Comparison of ENCODE assay signal across 29 cellular contexts in genomic region chr17:61614219-61614618, GRCh38. TPM values are rescaled to one million over a fixed set of nuclear protein-coding genes. Genes with fewer than 3 reads are reported as not detected.
DNase-seq lines count a peak whose midpoint lies in the region; ATAC-seq, FAIRE-seq and TF ChIP-seq lines count a peak whose summit lies in the region.
"Had no signal": no experiment of that assay in that cellular context is flagged by ENCODE, and none has a peak within 500 bp of the region (broad histone marks: within the 10 kb centered on the region; RNA-seq: fewer than 3 reads in every experiment).

No MANE protein-coding gene starts in this region.

- H3K27ac ChIP-seq in pancreas = no peak overlapping the region
- H3K27ac ChIP-seq: 22Rv1, BLaER1 had no signal

- no peaks in the 10 kb centered on the region for H3K36me3 ChIP-seq in pancreas
- H3K36me3 ChIP-seq: BE2C, BLaER1 had no signal

- ATAC-seq in pancreas (no peak), GM18520 (IDR thresholded peaks at IDR 0.05; ENCODE audit: unreplicated experiment) (no peak), HG03139 (IDR thresholded peaks at IDR 0.05; ENCODE audit: unreplicated experiment) (no peak)

- FAIRE-seq in A204.1 (lab: Jason Lieb, UNC) (peak; percentile 78), RCC 7860 (lab: Jason Lieb, UNC) (peak; percentile 10), pancreas (lab: Jason Lieb, UNC) (peak; percentile 17)
- FAIRE-seq: GM12892, GM18507, GM19239 had no signal

- no peaks in the 10 kb centered on the region for H3K27me3 ChIP-seq in pancreas
- H3K27me3 ChIP-seq: BE2C had no signal

- no peak overlapping the region for H3K4me3 ChIP-seq in pancreas
- H3K4me3 ChIP-seq: BLaER1 had no signal

- no peaks in the 10 kb centered on the region for H3K9me3 ChIP-seq in pancreas

- no peak for TF ChIP-seq CTCF in pancreas (IDR thresholded peaks at IDR 0.05)

- H3K4me1 ChIP-seq in pancreas = no peaks in the 10 kb centered on the region

- intact Hi-C loops in pancreas (cut with DNase I) = no loop called here

- DNase-seq in RCC 7860 (ENCODE audit: low spot score) = no peak
- DNase-seq in pancreas = no peak
- no peak for DNase-seq in retina
- DNase-seq: ACHN; BE2C; C1 segment of cervical spinal cord; CD4-positive, alpha-beta memory T cell; CD4-positive, CD25-positive, alpha-beta regulatory T cell; CD8-positive, alpha-beta memory T cell; COR-L47; DMS 273 treated with DMSO at 0.1 percent for 48 hours; DMS153; DMS53; DMS79; DND-41; EL; GF-D8 had no signal

RNA-seq across cellular contexts. Expression of gene NACA2, which starts 23.2 kb away (rescaled TPM):
- not detected for total RNA-seq in pancreas
- polyA plus RNA-seq in pancreas = under 1 TPM in 1 of 2 donors, not detected in 1; 0.12 TPM
- total RNA-seq: A172; A673; CD4-positive, alpha-beta memory T cell; CD4-positive, CD25-positive, alpha-beta regulatory T cell; CD8-positive, alpha-beta memory T cell; Daoy had no signal
- polyA plus RNA-seq: CD14-positive monocyte; CD4-positive, alpha-beta memory T cell; CD4-positive, CD25-positive, alpha-beta regulatory T cell; CD8-positive, alpha-beta memory T cell had no signal
